ENCODE assay signal across 30 cellular contexts in genomic region chr12:42910656-42911055, GRCh38.
"Had no signal": no experiment of that assay in that cellular context is flagged by ENCODE, and none has a peak within 500 bp of the region (broad histone marks: within the 10 kb centered on the region; RNA-seq: fewer than 3 reads in every experiment).

No MANE protein-coding gene starts in this region.

- H2AFZ ChIP-seq: neural progenitor cell, parathyroid adenoma had no signal

- H3K9me3 ChIP-seq: esophagus squamous epithelium, right lobe of liver, suprapubic skin had no signal

- H3K4me3 ChIP-seq: esophagus squamous epithelium, lower lobe of right lung, mucosa of descending colon, neural progenitor cell, right lobe of liver, suprapubic skin, transverse colon had no signal

- H3K4me1 ChIP-seq: esophagus squamous epithelium, lower lobe of right lung, neural progenitor cell, parathyroid adenoma, right lobe of liver, suprapubic skin, transverse colon had no signal

- H3K27me3 ChIP-seq: esophagus squamous epithelium, neural progenitor cell, right lobe of liver, suprapubic skin, transverse colon had no signal

- H3K79me2 ChIP-seq: parathyroid adenoma had no signal

- DNase-seq: effector CD8-positive, alpha-beta T cell; endodermal cell; erythroblast; esophagus squamous epithelium; hypothalamus; immature natural killer cell; islet precursor cell; left ventricle myocardium superior; lower lobe of right lung; mucosa of descending colon; naive thymus-derived CD4-positive, alpha-beta T cell; right lobe of liver; small intestine; stimulated activated CD4-positive, alpha-beta T cell treated with anti-CD3 and anti-CD28 coated beads, Interleukin-12 subunit alpha, Interleukin-12 subunit beta, amount 100 ng/mL, for 4 hours; stimulated activated CD4-positive, alpha-beta T cell treated with anti-CD3 and anti-CD28 coated beads, Interleukin-1b, Interleukin-23, amount 100 ng/mL, for 48 hours; stimulated activated CD4-positive, alpha-beta T cell treated with anti-CD3 and anti-CD28 coated beads, Interleukin-4, amount 100 ng/mL, for 1 hour; stimulated activated CD8-positive, alpha-beta memory T cell treated with anti-CD3 and anti-CD28 coated beads, Interleukin-4, amount 100 ng/mL, for 48 hours; stimulated activated naive CD4-positive, alpha-beta T cell; stimulated activated naive CD8-positive, alpha-beta T cell treated with anti-CD3 and anti-CD28 coated beads, Interleukin-15, amount 100 ng/mL, for 72 hours; transverse colon had no signal

- H3K36me3 ChIP-seq: esophagus squamous epithelium, lower lobe of right lung, neural progenitor cell, right lobe of liver, suprapubic skin, transverse colon had no signal

- H3K27me3 Mint-ChIP-seq: dendritic cell treated with granulocyte-macrophage colony-stimulating factor and Interleukin-4, amounts not matched to agents 40 ng/mL and 50 ng/mL, for 4 days; naive thymus-derived CD4-positive, alpha-beta T cell; progenitor cell of endocrine pancreas; stimulated activated naive CD8-positive, alpha-beta T cell treated with anti-CD3 and anti-CD28 coated beads, Interleukin-15, amount 100 ng/mL, for 72 hours had no signal

- H3K27ac Mint-ChIP-seq: dendritic cell treated with granulocyte-macrophage colony-stimulating factor and Interleukin-4, amounts not matched to agents 40 ng/mL and 50 ng/mL, for 4 days; endodermal cell; immature natural killer cell; memory B cell; mesothelial cell of epicardium; naive thymus-derived CD4-positive, alpha-beta T cell; neural progenitor cell; progenitor cell of endocrine pancreas; stimulated activated naive CD8-positive, alpha-beta T cell treated with anti-CD3 and anti-CD28 coated beads, Interleukin-15, amount 100 ng/mL, for 72 hours had no signal

- FAIRE-seq: colon, frontal cortex, small intestine had no signal

- H3K4me1 Mint-ChIP-seq: immature natural killer cell; memory B cell; naive thymus-derived CD4-positive, alpha-beta T cell; neural progenitor cell; stimulated activated naive CD8-positive, alpha-beta T cell treated with anti-CD3 and anti-CD28 coated beads, Interleukin-15, amount 100 ng/mL, for 72 hours had no signal

- H3K27ac ChIP-seq: esophagus squamous epithelium, lower lobe of right lung, neural progenitor cell, parathyroid adenoma, right lobe of liver, suprapubic skin, transverse colon had no signal

- H3K9ac ChIP-seq: neural progenitor cell, parathyroid adenoma had no signal

- H3K4me3 Mint-ChIP-seq: dendritic cell treated with granulocyte-macrophage colony-stimulating factor and Interleukin-4, amounts not matched to agents 40 ng/mL and 50 ng/mL, for 4 days; endodermal cell; immature natural killer cell; memory B cell; mesothelial cell of epicardium; naive thymus-derived CD4-positive, alpha-beta T cell; nephron; neural progenitor cell; stimulated activated naive CD8-positive, alpha-beta T cell treated with anti-CD3 and anti-CD28 coated beads, Interleukin-15, amount 100 ng/mL, for 72 hours had no signal

- ATAC-seq: left ventricle myocardium superior; lower lobe of right lung; mucosa of descending colon; naive thymus-derived CD4-positive, alpha-beta T cell; right lobe of liver; stimulated activated naive CD8-positive, alpha-beta T cell treated with anti-CD3 and anti-CD28 coated beads, Interleukin-15, amount 100 ng/mL, for 72 hours had no signal

- H3K36me3 Mint-ChIP-seq: immature natural killer cell; memory B cell; naive thymus-derived CD4-positive, alpha-beta T cell; neural progenitor cell had no signal

- H3K9me3 Mint-ChIP-seq: neural progenitor cell had no signal

- H3K4me2 ChIP-seq: neural progenitor cell had no signal
